In the genomic region with DNA sequence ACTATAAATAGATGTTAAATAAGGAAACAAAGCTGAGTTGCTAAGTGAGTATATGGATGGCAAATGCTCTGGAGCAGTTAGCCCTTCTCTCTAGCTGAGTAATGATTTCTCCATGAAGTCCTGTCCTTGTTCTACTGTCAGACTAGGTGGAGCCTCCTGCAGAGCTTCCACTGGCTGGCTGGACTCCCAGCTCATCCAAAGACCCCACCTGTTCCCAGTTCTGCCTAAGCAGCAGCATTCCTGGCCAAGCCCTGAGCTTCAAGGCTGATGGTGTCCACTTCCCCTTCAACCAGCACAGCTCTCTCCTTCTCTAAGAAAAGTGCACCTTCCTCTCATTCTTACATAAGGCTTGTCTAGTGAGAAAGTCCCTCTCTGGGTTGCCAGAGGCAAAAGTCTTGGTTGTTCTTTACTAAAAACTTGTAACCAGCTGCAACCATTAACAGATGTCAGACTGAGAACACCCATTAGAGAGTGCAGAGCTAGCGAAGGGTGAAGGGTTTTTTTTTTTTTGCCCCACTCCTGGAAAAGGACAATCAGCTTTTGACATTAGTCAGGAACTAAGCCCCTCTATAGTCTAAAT, we compare ENCODE assay signal across 11 cellular contexts. TPM values are rescaled to one million over a fixed set of nuclear protein-coding genes. Genes with fewer than 3 reads are reported as not detected.
DNase-seq lines count a peak whose midpoint lies in the region; ATAC-seq and TF ChIP-seq lines count a peak whose summit lies in the region.
"Had no signal": no experiment of that assay in that cellular context is flagged by ENCODE, and none has a peak within 500 bp of the region (broad histone marks: within the 10 kb centered on the region; RNA-seq: fewer than 3 reads in every experiment).

No MANE protein-coding gene starts in this region.

- no peak for TF ChIP-seq POLR2A in suprapubic skin (IDR thresholded peaks at IDR 0.05)

- no peaks in the 10 kb centered on the region for H3K36me3 ChIP-seq in suprapubic skin

- intact Hi-C loops in activated T-helper 2 cell treated with anti-CD3 and anti-CD28 coated beads, Interferon-gamma antibody, Interleukin-2, Interleukin-4, amounts not matched to agents 10 μg/mL and 5 μg/mL and 100 μg/mL, durations not matched to agents 14 hours and 24 hours and 36 hours (cut with micrococcal nuclease), result loop anchor here (5.0 kb wide), 1 partner anchor 142 kb away; no protein-coding TSS in a partner anchor

- peaks cover 11% of the 10 kb centered on the region for H3K9me3 Mint-ChIP-seq in activated T-helper 2 cell treated with anti-CD3 and anti-CD28 coated beads, Interferon-gamma antibody, Interleukin-2, Interleukin-4, amounts not matched to agents 10 μg/mL and 5 μg/mL and 100 μg/mL, durations not matched to agents 14 hours and 24 hours and 36 hours
- no peaks in the 10 kb centered on the region for H3K9me3 Mint-ChIP-seq in osteocyte (ENCODE audit: unreplicated experiment)

- H3K27me3 ChIP-seq in suprapubic skin, result no peaks in the 10 kb centered on the region

- H3K27ac Mint-ChIP-seq in activated T-helper 2 cell treated with anti-CD3 and anti-CD28 coated beads, Interferon-gamma antibody, Interleukin-2, Interleukin-4, amounts not matched to agents 10 μg/mL and 5 μg/mL and 100 μg/mL, durations not matched to agents 14 hours and 24 hours and 36 hours, result peak overlapping the region; percentile 5
- H3K27ac Mint-ChIP-seq in osteocyte (ENCODE audit: unreplicated experiment), result no peak overlapping the region
- H3K27ac Mint-ChIP-seq: immature natural killer cell had no signal

- H3K4me1 ChIP-seq in suprapubic skin, result no peaks in the 10 kb centered on the region

- no peak overlapping the region for H3K4me3 Mint-ChIP-seq in activated T-helper 2 cell treated with anti-CD3 and anti-CD28 coated beads, Interferon-gamma antibody, Interleukin-2, Interleukin-4, amounts not matched to agents 10 μg/mL and 5 μg/mL and 100 μg/mL, durations not matched to agents 14 hours and 24 hours and 36 hours (ENCODE audit: low read depth)
- H3K4me3 Mint-ChIP-seq in osteocyte (ENCODE audit: unreplicated experiment), result no peak overlapping the region
- H3K4me3 Mint-ChIP-seq: IgD-negative memory B cell, immature natural killer cell had no signal

- DNase-seq in activated T-helper 2 cell treated with anti-CD3 and anti-CD28 coated beads, Interferon-gamma antibody, Interleukin-2, Interleukin-4, amounts not matched to agents 10 μg/mL and 5 μg/mL and 100 μg/mL, durations not matched to agents 14 hours and 24 hours and 36 hours (ENCODE audit: low spot score), result no peak
- no peak for DNase-seq in suprapubic skin (ENCODE audit: low spot score in 2 of 2)
- no peak for DNase-seq in osteocyte (ENCODE audit: extremely low spot score, unreplicated experiment)
- DNase-seq in NCI-H2227 treated with DMSO at 0.1 percent for 48 hours (lab: John Stamatoyannopoulos, UW), result no peak
- no peak for DNase-seq in DMS53 treated with DMSO at 0.1 percent for 48 hours (lab: John Stamatoyannopoulos, UW; ENCODE audit: unreplicated experiment)
- DNase-seq: immature natural killer cell, substantia nigra had no signal

- H3K4me3 ChIP-seq in suprapubic skin, result no peak overlapping the region

- peaks cover 56% of the 10 kb centered on the region for H3K4me1 Mint-ChIP-seq in activated T-helper 2 cell treated with anti-CD3 and anti-CD28 coated beads, Interferon-gamma antibody, Interleukin-2, Interleukin-4, amounts not matched to agents 10 μg/mL and 5 μg/mL and 100 μg/mL, durations not matched to agents 14 hours and 24 hours and 36 hours (ENCODE audit: low read depth)
- no peaks in the 10 kb centered on the region for H3K4me1 Mint-ChIP-seq in osteocyte (ENCODE audit: unreplicated experiment)

- no peak overlapping the region for H3K27ac ChIP-seq in suprapubic skin

- H3K27me3 Mint-ChIP-seq in activated T-helper 2 cell treated with anti-CD3 and anti-CD28 coated beads, Interferon-gamma antibody, Interleukin-2, Interleukin-4, amounts not matched to agents 10 μg/mL and 5 μg/mL and 100 μg/mL, durations not matched to agents 14 hours and 24 hours and 36 hours (ENCODE audit: low read depth), result no peaks in the 10 kb centered on the region
- peaks cover 12% of the 10 kb centered on the region for H3K27me3 Mint-ChIP-seq in osteocyte (ENCODE audit: unreplicated experiment)
- H3K27me3 Mint-ChIP-seq: IgD-negative memory B cell had no signal

- TF ChIP-seq CTCF in suprapubic skin (IDR thresholded peaks at IDR 0.05) (no peak), osteocyte (IDR thresholded peaks at IDR 0.05) (no peak)

- TF ChIP-seq EP300 in suprapubic skin (IDR thresholded peaks at IDR 0.05), result no peak

- no peaks in the 10 kb centered on the region for H3K9me3 ChIP-seq in suprapubic skin

- peaks cover 13% of the 10 kb centered on the region for H3K36me3 Mint-ChIP-seq in activated T-helper 2 cell treated with anti-CD3 and anti-CD28 coated beads, Interferon-gamma antibody, Interleukin-2, Interleukin-4, amounts not matched to agents 10 μg/mL and 5 μg/mL and 100 μg/mL, durations not matched to agents 14 hours and 24 hours and 36 hours (ENCODE audit: low read depth)
- no peaks in the 10 kb centered on the region for H3K36me3 Mint-ChIP-seq in osteocyte (ENCODE audit: unreplicated experiment)
- H3K36me3 Mint-ChIP-seq: IgD-negative memory B cell had no signal

- peak; percentile 44 for ATAC-seq in GM18517 (IDR thresholded peaks at IDR 0.05; ENCODE audit: unreplicated experiment)
- peak; percentile 46 for ATAC-seq in GM21360 (IDR thresholded peaks at IDR 0.05; ENCODE audit: unreplicated experiment)
- peak; percentile 40 for ATAC-seq in HG03108 (IDR thresholded peaks at IDR 0.05; ENCODE audit: unreplicated experiment)

- 84% methylated on average over 1 of the region's 1 CpG for WGBS in suprapubic skin

RNA-seq across cellular contexts. Expression of a gene that starts 58.9 kb away (rescaled TPM):
- total RNA-seq in activated T-helper 2 cell treated with anti-CD3 and anti-CD28 coated beads, Interferon-gamma antibody, Interleukin-2, Interleukin-4, amounts not matched to agents 10 μg/mL and 5 μg/mL and 100 μg/mL, durations not matched to agents 14 hours and 24 hours and 36 hours, result 140 and 144 TPM in 2 replicates
- total RNA-seq in suprapubic skin (1 to 10 TPM; 5.1 to 6.8 (median 5.6) TPM), osteocyte (not detected in 2 replicates)

Comparison
In these comparisons a context has a peak if more than half of its experiments do, and no peak if none do; other contexts are left out.
1. RNA of a gene that starts 58.9 kb away (total RNA-seq): 140 to 144 TPM in activated T-helper 2 cell treated with anti-CD3 and anti-CD28 coated beads, Interferon-gamma antibody, Interleukin-2, Interleukin-4, amounts not matched to agents 10 μg/mL and 5 μg/mL and 100 μg/mL, durations not matched to agents 14 hours and 24 hours and 36 hours; 5.1 to 6.8 TPM in suprapubic skin and not detected in osteocyte; every median in the first group is over 10 times any median in the second.
2. Peak in every context shown above with its lines, with median percentiles within 50 percentile points of each other: ATAC-seq.